Comparison of ENCODE assay signal across 8 cellular contexts in the genomic region with DNA sequence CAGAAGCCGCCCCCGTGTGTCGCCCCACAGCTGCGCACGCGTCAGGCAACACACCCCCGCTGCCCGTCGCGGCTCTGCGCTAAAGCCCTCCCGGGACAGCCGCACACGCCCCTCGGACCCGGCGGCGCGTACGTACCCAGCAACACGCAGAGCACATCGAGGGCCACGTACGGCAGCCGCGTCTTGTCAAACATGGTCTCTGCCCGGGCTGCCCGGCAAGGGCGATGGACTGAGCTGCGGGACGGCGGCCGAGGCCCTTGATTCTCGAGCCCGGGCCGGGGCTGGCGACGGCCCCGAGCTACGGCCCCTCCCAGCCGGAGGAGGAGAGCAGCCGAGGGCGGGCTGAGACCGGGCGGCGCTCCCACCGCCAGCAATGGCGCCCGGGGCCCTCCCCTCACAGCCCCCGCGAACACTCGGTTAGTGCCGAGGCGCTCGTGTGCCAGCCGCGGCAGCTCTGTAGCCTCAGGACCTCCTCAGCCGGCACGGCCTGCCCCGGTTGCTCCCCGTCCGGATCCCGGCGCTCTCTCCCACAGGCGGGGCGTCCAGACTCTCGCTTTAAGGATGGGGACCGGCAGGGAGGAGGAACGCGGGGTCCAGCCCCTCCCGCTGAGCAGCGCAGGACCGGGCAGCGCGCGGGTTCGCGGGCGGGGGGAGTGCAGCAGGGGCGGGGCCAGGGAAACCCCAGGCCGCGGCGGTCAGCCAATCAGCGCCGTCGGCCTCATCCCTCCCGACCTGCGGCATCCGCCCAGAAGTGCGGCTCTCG. TPM values are rescaled to one million over a fixed set of nuclear protein-coding genes. Genes with fewer than 3 reads are reported as not detected.
DNase-seq lines count a peak whose midpoint lies in the region; ATAC-seq and TF ChIP-seq lines count a peak whose summit lies in the region.

A gene (minus strand): TSS at position 529 of the 763 bp plus-strand sequence. CDS start 335 bp downstream, at position 194.

- peak within 1 kb of the TSS; percentile 59 for H3K9ac ChIP-seq in endodermal cell (ENCODE audit: extremely low read depth, low read length, poor library complexity, severe bottlenecking)

- peaks cover 25% of the 10 kb centered on the region for H3K4me1 ChIP-seq in CD8-positive, alpha-beta T cell (ENCODE audit: insufficient read depth, low read length)
- no peaks in the 10 kb centered on the region for H3K4me1 ChIP-seq in endodermal cell (ENCODE audit: control insufficient read depth, insufficient read depth, low read length)
- peaks cover 12% of the 10 kb centered on the region for H3K4me1 ChIP-seq in mesodermal cell (ENCODE audit: control insufficient read depth, insufficient read depth, low read length, poor library complexity, severe bottlenecking)

- peaks cover 37% of the 10 kb centered on the region for H3K4me1 Mint-ChIP-seq in CD8-positive, alpha-beta T cell (ENCODE audit: low read depth)
- peaks cover 46% of the 10 kb centered on the region for H3K4me1 Mint-ChIP-seq in endodermal cell

- intact Hi-C loops in CD8-positive, alpha-beta T cell (cut with DNase I, micrococcal nuclease) = loop anchor here (1.0 to 10.0 kb wide), 16 partner anchors 118 to 1640 kb away; a partner anchor contains a TSS

- H3K36me3 ChIP-seq in CD8-positive, alpha-beta T cell (ENCODE audit: insufficient read depth, low read length) = no peaks in the 10 kb centered on the region
- H3K36me3 ChIP-seq in endodermal cell (ENCODE audit: control insufficient read depth, insufficient read depth, low read length) (peaks cover 20% of the 10 kb centered on the region), mesodermal cell (ENCODE audit: control insufficient read depth, insufficient read depth, low read length) (no peaks in the 10 kb centered on the region)

- peak within 1 kb of the TSS; percentile 92 for H3K27ac Mint-ChIP-seq in CD8-positive, alpha-beta T cell
- peak within 1 kb of the TSS; percentile 97 for H3K27ac Mint-ChIP-seq in endodermal cell

- peak; percentile 57 to 91 (median 78) for DNase-seq in CD8-positive, alpha-beta T cell
- peak; percentile 44 for DNase-seq in NOMO-1 treated with dmso at 0.1 percent for 144 hours (lab: John Stamatoyannopoulos, UW; ENCODE audit: unreplicated experiment)
- DNase-seq in activated CD8-positive, alpha-beta memory T cell treated with anti-CD3 and anti-CD28 coated beads, Interleukin-2, amount 50 U/mL, for 24 hours (ENCODE audit: extremely low read depth) = peak; percentile 38
- peak; percentile 96 for DNase-seq in endodermal cell
- DNase-seq in stimulated activated CD8-positive, alpha-beta memory T cell treated with anti-CD3 and anti-CD28 coated beads, Interleukin-15, amount 100 ng/mL, for 4 hours (ENCODE audit: low read depth in 2 of 2) = peak; percentile 68 to 76

- peak within 1 kb of the TSS; percentile 97 for H3K4me3 ChIP-seq in CD8-positive, alpha-beta T cell (ENCODE audit: low read depth, low read length)
- H3K4me3 ChIP-seq in endodermal cell (ENCODE audit: low read length) = peak within 1 kb of the TSS; percentile 99
- H3K4me3 ChIP-seq in mesodermal cell (ENCODE audit: extremely low read depth, insufficient read depth, low read length, poor library complexity, severe bottlenecking) = peak within 1 kb of the TSS; percentile 75

- H3K9me3 ChIP-seq in CD8-positive, alpha-beta T cell (ENCODE audit: low read length) = no peaks in the 10 kb centered on the region
- H3K9me3 ChIP-seq in endodermal cell (ENCODE audit: control insufficient read depth, low read length) (no peaks in the 10 kb centered on the region), mesodermal cell (ENCODE audit: control insufficient read depth, low read length) (no peaks in the 10 kb centered on the region)

- H3K27ac ChIP-seq in CD8-positive, alpha-beta T cell (ENCODE audit: low read depth, low read length) = peak within 1 kb of the TSS; percentile 87
- H3K27ac ChIP-seq in endodermal cell (ENCODE audit: low read depth, low read length) (peak within 1 kb of the TSS; percentile 83), mesodermal cell (ENCODE audit: low read depth, low read length, severe bottlenecking) (peak within 1 kb of the TSS; percentile 83)

- peak within 1 kb of the TSS; percentile 93 for H3K4me3 Mint-ChIP-seq in CD8-positive, alpha-beta T cell
- H3K4me3 Mint-ChIP-seq in endodermal cell = peak within 1 kb of the TSS; percentile 94

- 0% methylated on average over 15 to 91 of the region's 91 CpGs for WGBS in endodermal cell (ENCODE audit: insufficient coverage in 1 of 2, insufficient read length in 1 of 2), 2 experiments
- 0% methylated on average over 85 to 91 of the region's 91 CpGs for WGBS in mesodermal cell (ENCODE audit: insufficient coverage in 2 of 2), 2 experiments

- H3K9me3 Mint-ChIP-seq in CD8-positive, alpha-beta T cell = no peaks in the 10 kb centered on the region
- H3K9me3 Mint-ChIP-seq in endodermal cell = no peaks in the 10 kb centered on the region

- peaks cover 15% of the 10 kb centered on the region for H3K36me3 Mint-ChIP-seq in CD8-positive, alpha-beta T cell
- H3K36me3 Mint-ChIP-seq in endodermal cell (ENCODE audit: low read depth) = peaks cover 19% of the 10 kb centered on the region

- POLR2A ChIA-PET in CD8-positive, alpha-beta T cell (lab: Charles Lee) = interaction anchor here (0.8 to 2.0 kb wide), 5 partner anchors 10 to 227 kb away, joined by 3 to 7 read pairs (median 3); a partner anchor contains a TSS

- no peak for TF ChIP-seq CTCF in CD8-positive, alpha-beta T cell (IDR thresholded peaks at IDR 0.05)
- no peak for TF ChIP-seq CTCF in endodermal cell (conservative IDR thresholded peaks at IDR 0.05)

- H3K27me3 ChIP-seq in CD8-positive, alpha-beta T cell (ENCODE audit: insufficient read depth, low read length) = no peaks in the 10 kb centered on the region
- H3K27me3 ChIP-seq in endodermal cell (ENCODE audit: control insufficient read depth, insufficient read depth, low read length, poor library complexity, severe bottlenecking) = no peaks in the 10 kb centered on the region

- ATAC-seq in CD8-positive, alpha-beta T cell = peak; percentile 79
- peak; percentile 85 for ATAC-seq in GM19397 (IDR thresholded peaks at IDR 0.05; ENCODE audit: unreplicated experiment)
- ATAC-seq in HG03565 (IDR thresholded peaks at IDR 0.05; ENCODE audit: unreplicated experiment) = peak; percentile 53

- H3K27me3 Mint-ChIP-seq in CD8-positive, alpha-beta T cell (ENCODE audit: low read depth) = no peaks in the 10 kb centered on the region
- H3K27me3 Mint-ChIP-seq in endodermal cell (ENCODE audit: insufficient read depth) = no peaks in the 10 kb centered on the region

- CTCF ChIA-PET in CD8-positive, alpha-beta T cell (lab: Charles Lee) = no interaction called here

RNA-seq across cellular contexts. Expression of the gene that starts here (rescaled TPM):
- 1 to 10 TPM; 5.8 to 5.9 TPM for total RNA-seq in CD8-positive, alpha-beta T cell
- 100 to 1,000 TPM in 1 of 2 donors, 10 to 100 TPM in 1; 29.0 to 100 TPM for total RNA-seq in endodermal cell
- polyA plus RNA-seq in endodermal cell (2013, experiment 1 of 2) = 30.1 TPM
- polyA plus RNA-seq in endodermal cell (2013, experiment 2 of 2) = 26.8 TPM
- polyA plus RNA-seq in mesodermal cell (2013, experiment 1 of 2) = 28.9 TPM
- polyA plus RNA-seq in mesodermal cell (2013, experiment 2 of 2) = 25.6 TPM

Comparison
In these comparisons a context has a peak if more than half of its experiments do, and no peak if none do; other contexts are left out.
1. Peak in every context shown above with its lines: DNase-seq, ATAC-seq, H3K4me3 ChIP-seq and H3K27ac ChIP-seq.
2. RNA of the gene that starts here (total RNA-seq): 29.0 to 100 TPM in endodermal cell; 5.8 to 5.9 TPM in CD8-positive, alpha-beta T cell; every median in the first group is over 4 times any median in the second.
3. DNase-seq: peak in every context shown above with its lines; median percentile 96 in endodermal cell; 78 in CD8-positive, alpha-beta T cell; 72 in stimulated activated CD8-positive, alpha-beta memory T cell treated with anti-CD3 and anti-CD28 coated beads, Interleukin-15, amount 100 ng/mL, for 4 hours; 44 in NOMO-1 treated with dmso at 0.1 percent for 144 hours; 38 in activated CD8-positive, alpha-beta memory T cell treated with anti-CD3 and anti-CD28 coated beads, Interleukin-2, amount 50 U/mL, for 24 hours.